ENCODE assay signal across 20 cellular contexts in genomic region chr20:40568200-40568599, GRCh38.
A peak's percentile ranks its signal among the peaks of the same experiment; 100 is the strongest.
DNase-seq lines count a peak whose midpoint lies in the region; ATAC-seq, FAIRE-seq and TF ChIP-seq lines count a peak whose summit lies in the region.
"Had no signal": no experiment of that assay in that cellular context is flagged by ENCODE, and none has a peak within 500 bp of the region (broad histone marks: within the 10 kb centered on the region; RNA-seq: fewer than 3 reads in every experiment).

No MANE protein-coding gene starts in this region.

- H2AK5ac ChIP-seq in trophoblast cell (ENCODE audit: low read length): no peak overlapping the region

- no peak overlapping the region for H4K8ac ChIP-seq in trophoblast cell (ENCODE audit: low read depth, low read length)

- H3K27ac ChIP-seq in trophoblast cell (ENCODE audit: low read depth, low read length) (no peak overlapping the region), lower lobe of right lung (no peak overlapping the region)
- H3K27ac ChIP-seq: HL-60 had no signal

- H2BK120ac ChIP-seq in trophoblast cell (ENCODE audit: insufficient read depth, low read length, poor library complexity): no peak overlapping the region

- no peak overlapping the region for H3K4ac ChIP-seq in trophoblast cell (ENCODE audit: low read depth, low read length)

- no peak overlapping the region for H3K18ac ChIP-seq in trophoblast cell (ENCODE audit: low read length)

- H2BK12ac ChIP-seq in trophoblast cell (ENCODE audit: low read length): no peak overlapping the region

- H3K14ac ChIP-seq in trophoblast cell (ENCODE audit: low read length): no peak overlapping the region

- H3K4me3 ChIP-seq in MG63 (no peak overlapping the region), bronchial epithelial cell (ENCODE audit: low read depth, low read length) (no peak overlapping the region), trophoblast cell (ENCODE audit: low read depth, low read length) (no peak overlapping the region), lower lobe of right lung (no peak overlapping the region)

- H4K12ac ChIP-seq in trophoblast cell (ENCODE audit: low read depth, low read length): no peak overlapping the region

- no peak overlapping the region for H2BK5ac ChIP-seq in trophoblast cell (ENCODE audit: low read depth, low read length, poor library complexity)

- FAIRE-seq in bronchial epithelial cell (lab: Jason Lieb, UNC): no peak
- FAIRE-seq: RCC 7860 had no signal

- H3K4me1 ChIP-seq in trophoblast cell (ENCODE audit: control insufficient read depth in 1 of 2, insufficient read depth in 2 of 2, low read length in 2 of 2) (peaks cover 12 to 14% of the 10 kb centered on the region in 2 experiments), lower lobe of right lung (peaks cover 9% of the 10 kb centered on the region)
- H3K4me1 ChIP-seq: BE2C had no signal

- peak; percentile 57 for DNase-seq in MG63
- peak; percentile 75 for DNase-seq in bronchial epithelial cell (ENCODE audit: low read depth)
- peak; percentile 11 for DNase-seq in iris pigment epithelial cell (ENCODE audit: low read depth)
- DNase-seq in trophoblast cell: peak; percentile 3 to 7
- no peak for DNase-seq in epidermal melanocyte (ENCODE audit: insufficient read length, low spot score)
- DNase-seq in RPMI8226: no peak
- no peak for DNase-seq in lower lobe of right lung
- DNase-seq: BE2C; Calu3; CD4-positive, alpha-beta T cell; DMS53; HCEC 1CT; NCI-H1048; NCI-H146; NCI-H2081 treated with DMSO at 0.1 percent for 48 hours; NCI-H524 treated with DMSO at 0.1 percent for 48 hours; SIG-M5 had no signal

- H3K9ac ChIP-seq in trophoblast cell (ENCODE audit: low read length): no peak overlapping the region

- no peaks in the 10 kb centered on the region for H3K27me3 ChIP-seq in MG63
- no peaks in the 10 kb centered on the region for H3K27me3 ChIP-seq in bronchial epithelial cell (ENCODE audit: control insufficient read depth, insufficient read depth, low read length)
- H3K27me3 ChIP-seq in trophoblast cell (ENCODE audit: insufficient read depth, low read length): no peaks in the 10 kb centered on the region
- H3K27me3 ChIP-seq in lower lobe of right lung (ENCODE audit: low read depth): no peaks in the 10 kb centered on the region
- H3K27me3 ChIP-seq: BE2C had no signal

- no peak overlapping the region for H4K91ac ChIP-seq in trophoblast cell (ENCODE audit: low read depth, low read length)

- TF ChIP-seq CTCF in bronchial epithelial cell (IDR thresholded peaks at IDR 0.05; ENCODE audit: insufficient read depth, low read length, severe bottlenecking) (no peak), lower lobe of right lung (IDR thresholded peaks at IDR 0.05) (no peak)

- no peaks in the 10 kb centered on the region for H3K9me3 ChIP-seq in MG63
- no peaks in the 10 kb centered on the region for H3K9me3 ChIP-seq in trophoblast cell (ENCODE audit: insufficient read depth, low read depth, low read length)
- H3K9me3 ChIP-seq in lower lobe of right lung: no peaks in the 10 kb centered on the region
- H3K9me3 ChIP-seq: BE2C had no signal

- no peaks in the 10 kb centered on the region for H3K36me3 ChIP-seq in MG63
- H3K36me3 ChIP-seq in bronchial epithelial cell (ENCODE audit: control insufficient read depth, insufficient read depth, low read length): no peaks in the 10 kb centered on the region
- H3K36me3 ChIP-seq in trophoblast cell (ENCODE audit: control insufficient read depth in 1 of 2, insufficient read depth in 2 of 2, low read length in 2 of 2): no peaks in the 10 kb centered on the region
- no peaks in the 10 kb centered on the region for H3K36me3 ChIP-seq in lower lobe of right lung
- H3K36me3 ChIP-seq: BE2C had no signal

- WGBS in trophoblast cell (ENCODE audit: extremely low coverage, insufficient coverage, insufficient read length): no CpG with 5 or more reads among the region's 3 CpGs

- no peak overlapping the region for H3K23ac ChIP-seq in trophoblast cell (ENCODE audit: low read length)

- H3K79me1 ChIP-seq in trophoblast cell (ENCODE audit: low read length): peaks cover 4% of the 10 kb centered on the region

- H3K4me2 ChIP-seq in trophoblast cell (ENCODE audit: low read length): no peak overlapping the region

- intact Hi-C loops in lower lobe of right lung (cut with DNase I): no loop called here

- ATAC-seq in HG03520 (IDR thresholded peaks at IDR 0.05; ENCODE audit: unreplicated experiment) (no peak), lower lobe of right lung (no peak)

- no peak overlapping the region for H2AFZ ChIP-seq in trophoblast cell (ENCODE audit: insufficient read depth, low read length, poor library complexity)

- H3K79me2 ChIP-seq in trophoblast cell (ENCODE audit: control insufficient read depth, insufficient read depth, low read length, poor library complexity): no peaks in the 10 kb centered on the region

Comparison
In these comparisons a context has a peak if more than half of its experiments do, and no peak if none do; other contexts are left out.
1. DNase-seq: peak in MG63 (single experiment), bronchial epithelial cell (single experiment), iris pigment epithelial cell (single experiment) and trophoblast cell (2 of 2); none in epidermal melanocyte (single experiment), RPMI8226 (single experiment) and lower lobe of right lung (single experiment).